Comparison of ENCODE assay signal across 8 cellular contexts in the genomic region with DNA sequence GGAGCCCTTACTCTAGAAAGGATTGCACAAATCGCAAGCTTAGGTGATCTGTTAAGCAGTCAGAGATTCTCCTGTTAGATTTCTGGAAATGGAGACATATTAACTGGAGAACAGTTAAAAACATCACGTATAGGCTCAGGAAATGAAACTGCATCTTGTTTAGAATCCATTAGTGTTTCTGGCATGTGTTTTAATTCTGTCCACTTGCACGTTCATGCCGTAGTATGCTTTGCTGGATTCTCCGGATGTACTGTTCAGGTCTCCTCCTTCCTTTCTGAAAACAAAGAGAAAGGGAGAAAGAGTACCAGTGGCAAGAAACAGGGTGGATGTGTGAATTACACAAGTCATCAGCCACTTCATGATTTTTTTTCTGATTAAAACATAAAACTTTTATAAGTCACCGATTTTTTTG. TPM values are rescaled to one million over a fixed set of nuclear protein-coding genes. Genes with fewer than 3 reads are reported as not detected.
DNase-seq lines count a peak whose midpoint lies in the region; TF ChIP-seq lines count a peak whose summit lies in the region.

No MANE protein-coding gene starts in this region.

- TF ChIP-seq POLR2A in spleen (IDR thresholded peaks at IDR 0.05), result no peak

- peak overlapping the region; percentile 86 for H2AFZ ChIP-seq in ACC112 (ENCODE audit: low read length, unreplicated experiment)

- in situ Hi-C loops in GM13976 (cut with MboI; ENCODE audit: low sequenced_read_pairs, unreplicated experiment), result no loop called here

- H3K36me3 ChIP-seq in ACC112 (ENCODE audit: insufficient read depth, low read length), result peaks cover 12% of the 10 kb centered on the region
- no peaks in the 10 kb centered on the region for H3K36me3 ChIP-seq in spleen

- POLR2A ChIA-PET in activated CD4-positive, alpha-beta memory T cell treated with anti-CD3 and anti-CD28 coated beads for 36 hours (lab: Charles Lee), result no interaction called here

- H3K27ac ChIP-seq in ACC112 (ENCODE audit: low read depth, low read length) (peak overlapping the region; percentile 89), spleen (peak overlapping the region in 7 of 8 donors; percentile 23 to 73 (median 64))

- no peaks in the 10 kb centered on the region for H3K9me3 Mint-ChIP-seq in activated CD4-positive, alpha-beta memory T cell treated with anti-CD3 and anti-CD28 coated beads for 36 hours

- CTCF ChIA-PET in activated CD4-positive, alpha-beta memory T cell treated with anti-CD3 and anti-CD28 coated beads for 36 hours (lab: Charles Lee), result interaction anchor here (0.6 to 6.2 kb wide), 16 partner anchors 9 to 1543 kb away, joined by 3 to 88 read pairs (median 3); no protein-coding TSS in a partner anchor

- DNase-seq in GM13976 (ENCODE audit: low spot score) (peak; percentile 32), spleen (no peak), DMS114 treated with DMSO at 0.1 percent for 48 hours (lab: John Stamatoyannopoulos, UW; ENCODE audit: unreplicated experiment) (no peak)
- no peak for DNase-seq in activated CD4-positive, alpha-beta memory T cell treated with anti-CD3 and anti-CD28 coated beads for 36 hours
- DNase-seq in activated CD4-positive, alpha-beta T cell treated with anti-CD3 and anti-CD28 coated beads, Interleukin-2, amount 50 U/mL, for 4 hours, result no peak
- DNase-seq in stimulated activated CD4-positive, alpha-beta T cell treated with anti-CD3 and anti-CD28 coated beads, Interleukin-15, amount 100 ng/mL, for 24 hours, result no peak

- intact Hi-C loops in activated CD4-positive, alpha-beta memory T cell treated with anti-CD3 and anti-CD28 coated beads for 36 hours (cut with micrococcal nuclease), result loop anchor here (1.0 to 10.0 kb wide), 4 partner anchors 25 to 1226 kb away; no protein-coding TSS in a partner anchor
- intact Hi-C loops in spleen (cut with DNase I; ENCODE audit: low total_unique reads), result no loop called here

- no peaks in the 10 kb centered on the region for H3K27me3 ChIP-seq in ACC112 (ENCODE audit: insufficient read depth, low read length)
- peaks cover 0 to 90% (median 12%) of the 10 kb centered on the region in 7 donors for H3K27me3 ChIP-seq in spleen (replicated peaks in 1 of 7)

- peaks cover 46% of the 10 kb centered on the region for H3K4me1 Mint-ChIP-seq in activated CD4-positive, alpha-beta memory T cell treated with anti-CD3 and anti-CD28 coated beads for 36 hours (ENCODE audit: low read depth)

- TF ChIP-seq CTCF in GM13976 (IDR thresholded peaks at IDR 0.05; ENCODE audit: borderline replicate concordance, control extremely low read depth, extremely low read depth, insufficient read depth, missing control alignments) (no peak), spleen (IDR thresholded peaks at IDR 0.05 in 8 of 11, conservative IDR thresholded peaks at IDR 0.05 in 3 of 11) (no peak)

- peak overlapping the region; percentile 1 for H3K27ac Mint-ChIP-seq in activated CD4-positive, alpha-beta memory T cell treated with anti-CD3 and anti-CD28 coated beads for 36 hours

- H3K79me2 ChIP-seq in ACC112 (ENCODE audit: control insufficient read depth, insufficient read depth, low read length, unreplicated experiment), result peaks cover 66% of the 10 kb centered on the region

- H3K4me3 Mint-ChIP-seq in activated CD4-positive, alpha-beta memory T cell treated with anti-CD3 and anti-CD28 coated beads for 36 hours, result peak overlapping the region; percentile 84

- H3K27me3 Mint-ChIP-seq in activated CD4-positive, alpha-beta memory T cell treated with anti-CD3 and anti-CD28 coated beads for 36 hours, result peaks cover 25% of the 10 kb centered on the region

- WGBS in spleen, 5 donors, result 0 to 1% (median 1%) methylated on average over 6 of the region's 6 CpGs

- H3K36me3 Mint-ChIP-seq in activated CD4-positive, alpha-beta memory T cell treated with anti-CD3 and anti-CD28 coated beads for 36 hours, result no peaks in the 10 kb centered on the region

- H3K9me3 ChIP-seq in spleen, result no peaks in the 10 kb centered on the region

- H3K4me3 ChIP-seq in ACC112 (ENCODE audit: low read depth, low read length) (peak overlapping the region; percentile 85), iPS-11a (ENCODE audit: low read depth, low read length) (peak overlapping the region; percentile 73), spleen (peak overlapping the region; percentile 45 to 80 (median 60))

- peaks cover 9% of the 10 kb centered on the region for H3K4me1 ChIP-seq in ACC112 (ENCODE audit: control insufficient read depth, insufficient read depth, low read length, unreplicated experiment)
- H3K4me1 ChIP-seq in spleen, result peaks cover 26 to 83% (median 67%) of the 10 kb centered on the region in 6 donors

RNA-seq across cellular contexts. Expression of a gene that starts 2.5 kb away (rescaled TPM):
- total RNA-seq in activated CD4-positive, alpha-beta memory T cell treated with anti-CD3 and anti-CD28 coated beads for 36 hours, result 1 to 10 TPM; 3.3 to 3.8 TPM
- total RNA-seq in spleen, result 10 to 100 TPM; 12.0 to 22.9 (median 16.0) TPM
- 1 to 10 TPM; 2.1 to 3.8 (median 2.9) TPM for polyA plus RNA-seq in spleen
